In genomic region chr10:110225441-110225755, GRCh38 we compare ENCODE assay signal across 8 cellular contexts. TPM values are rescaled to one million over a fixed set of nuclear protein-coding genes. Genes with fewer than 3 reads are reported as not detected.
DNase-seq lines count a peak whose midpoint lies in the region; ATAC-seq and TF ChIP-seq lines count a peak whose summit lies in the region.

No MANE protein-coding gene starts in this region.

- peak; percentile 93 for DNase-seq in ELF-1 (ENCODE audit: low read depth, low spot score)
- DNase-seq in HCT116 (ENCODE audit: low read depth, low spot score) = no peak
- no peak for DNase-seq in NCI-H2196 (lab: John Stamatoyannopoulos, UW; ENCODE audit: unreplicated experiment)
- no peak for DNase-seq in NCI-H2171 (lab: John Stamatoyannopoulos, UW)

- H3K4me3 ChIP-seq in HCT116 (replicated peaks in 1 of 2; ENCODE audit: low read depth in 1 of 2, low read length in 2 of 2) (peak overlapping the region; percentile 41 to 63), WI38 (ENCODE audit: low read depth, low read length) (peak overlapping the region; percentile 70), iPS-18a (ENCODE audit: low read length) (peak overlapping the region; percentile 55), thymus (ENCODE audit: low read length) (peak overlapping the region; percentile 88)

- WGBS in thymus = 6% methylated on average over 8 of the region's 8 CpGs

- H2AFZ ChIP-seq in HCT116 (ENCODE audit: low read depth, low read length, poor library complexity, severe bottlenecking) = peak overlapping the region; percentile 94

- BruUV-seq in HCT116 (replicated peaks; lab: Mats Ljungman, UMichigan) = no TSS peak

- H4K20me1 ChIP-seq in HCT116 (ENCODE audit: insufficient read depth) = no peaks in the 10 kb centered on the region

- CTCF ChIA-PET in HCT116 (lab: Charles Lee) = interaction anchor here (1.6 to 4.3 kb wide), 4 partner anchors 11 to 341 kb away, joined by 4 to 39 read pairs (median 22); no protein-coding TSS in a partner anchor

- H3K9me3 ChIP-seq in HCT116 (ENCODE audit: control insufficient read depth in 1 of 2, insufficient read depth in 1 of 2, low read depth in 1 of 2, low read length in 2 of 2) = no peaks in the 10 kb centered on the region
- no peaks in the 10 kb centered on the region for H3K9me3 ChIP-seq in iPS-18a (ENCODE audit: control insufficient read depth, low read depth, low read length)
- H3K9me3 ChIP-seq in thymus (ENCODE audit: control insufficient read depth) = no peaks in the 10 kb centered on the region

- no peaks in the 10 kb centered on the region for H3K9me2 ChIP-seq in HCT116 (ENCODE audit: insufficient read depth)

- no peaks in the 10 kb centered on the region for H3K79me2 ChIP-seq in HCT116 (ENCODE audit: insufficient read depth, low read length)

- intact Hi-C loops in HCT116 (cut with micrococcal nuclease) = loop anchor here (1.0 to 10.0 kb wide), 5 partner anchors 14 to 301 kb away; partner anchors contain the start of genes MXI1 and XPNPEP1

- peak overlapping the region; percentile 93 for H3K27ac ChIP-seq in HCT116 (ENCODE audit: low read depth, low read length)
- no peak overlapping the region for H3K27ac ChIP-seq in iPS-18a (ENCODE audit: low read length)
- H3K27ac ChIP-seq in thymus (ENCODE audit: low read depth) = no peak overlapping the region

- H3K9ac ChIP-seq in HCT116 (ENCODE audit: low read length) (peak overlapping the region; percentile 48), iPS-18a (ENCODE audit: low read length) (peak overlapping the region; percentile 27)

- H3K27me3 ChIP-seq in HCT116 (ENCODE audit: insufficient read depth, low read length) (no peaks in the 10 kb centered on the region), iPS-18a (ENCODE audit: control insufficient read depth, insufficient read depth, low read length) (peaks cover 46% of the 10 kb centered on the region), thymus (ENCODE audit: control insufficient read depth, insufficient read depth) (no peaks in the 10 kb centered on the region)

- RAD21 ChIA-PET in HCT116 (lab: Charles Lee; ENCODE audit: low non-redundant PET in 1 of 2, low total read pairs in 2 of 2, uncharacterized antibody in 2 of 2, unreplicated experiment in 2 of 2) = interaction anchor here in 1 of 2 experiments (1.9 kb wide), 1 partner anchor 341 kb away, joined by 5 read pairs; no protein-coding TSS in a partner anchor

- POLR2A ChIA-PET in HCT116 (lab: Charles Lee) = interaction anchor here (0.5 to 1.5 kb wide), 2 partner anchors 17 to 294 kb away, joined by 3 to 5 read pairs; no protein-coding TSS in a partner anchor

- TF ChIP-seq RAD21 in HCT116 (IDR thresholded peaks at IDR 0.05; ENCODE audit: low read depth) = no peak

- peaks cover 24 to 36% of the 10 kb centered on the region in 2 experiments for H3K4me1 ChIP-seq in HCT116 (ENCODE audit: control insufficient read depth in 1 of 2, insufficient read depth in 2 of 2, low read length in 2 of 2)
- peaks cover 20% of the 10 kb centered on the region for H3K4me1 ChIP-seq in iPS-18a (ENCODE audit: control insufficient read depth, low read depth, low read length)
- H3K4me1 ChIP-seq in thymus (ENCODE audit: control insufficient read depth, insufficient read depth, low read length) = peaks cover 15% of the 10 kb centered on the region

- peaks cover 0 to 12% of the 10 kb centered on the region in 2 experiments; a peak in 2 of 4 replicates for H3K36me3 ChIP-seq in HCT116 (ENCODE audit: control insufficient read depth in 1 of 2, insufficient read depth in 2 of 2, low read length in 2 of 2)
- no peaks in the 10 kb centered on the region for H3K36me3 ChIP-seq in iPS-18a (ENCODE audit: control insufficient read depth, low read depth, low read length)
- H3K36me3 ChIP-seq in thymus (ENCODE audit: control insufficient read depth, insufficient read depth) = peaks cover 3% of the 10 kb centered on the region

- no peak for TF ChIP-seq POLR2A in HCT116 (IDR thresholded peaks at IDR 0.05; ENCODE audit: borderline replicate concordance, extremely low read depth, insufficient read depth, insufficient read length)

- TF ChIP-seq CTCF in HCT116 (IDR thresholded peaks at IDR 0.05 in 2 of 3, conservative IDR thresholded peaks at IDR 0.05 in 1 of 3; ENCODE audit: borderline replicate concordance in 1 of 3, insufficient read depth in 1 of 3, low read depth in 2 of 3, low read length in 2 of 3) (no peak), WI38 (IDR thresholded peaks at IDR 0.05; ENCODE audit: low read depth, low read length) (no peak)

- H3K4me2 ChIP-seq in HCT116 (ENCODE audit: low read length) = peak overlapping the region; percentile 97

- ATAC-seq in HCT116 (no peak), GM21381 (IDR thresholded peaks at IDR 0.05; ENCODE audit: unreplicated experiment) (no peak)

TF ChIP-seq in HCT116, 20 proteins besides CTCF, POLR2A, EP300 and RAD21:
- no peak for TF ChIP-seq FOSL1 (IDR thresholded peaks at IDR 0.05; ENCODE audit: low read depth)
- no peak for TF ChIP-seq EZH2 (IDR thresholded peaks at IDR 0.05)
- TF ChIP-seq YY1 (IDR thresholded peaks at IDR 0.05; ENCODE audit: extremely low read depth, insufficient replicate concordance, low read depth, low read length) = no peak
- TF ChIP-seq, protein P1, sequence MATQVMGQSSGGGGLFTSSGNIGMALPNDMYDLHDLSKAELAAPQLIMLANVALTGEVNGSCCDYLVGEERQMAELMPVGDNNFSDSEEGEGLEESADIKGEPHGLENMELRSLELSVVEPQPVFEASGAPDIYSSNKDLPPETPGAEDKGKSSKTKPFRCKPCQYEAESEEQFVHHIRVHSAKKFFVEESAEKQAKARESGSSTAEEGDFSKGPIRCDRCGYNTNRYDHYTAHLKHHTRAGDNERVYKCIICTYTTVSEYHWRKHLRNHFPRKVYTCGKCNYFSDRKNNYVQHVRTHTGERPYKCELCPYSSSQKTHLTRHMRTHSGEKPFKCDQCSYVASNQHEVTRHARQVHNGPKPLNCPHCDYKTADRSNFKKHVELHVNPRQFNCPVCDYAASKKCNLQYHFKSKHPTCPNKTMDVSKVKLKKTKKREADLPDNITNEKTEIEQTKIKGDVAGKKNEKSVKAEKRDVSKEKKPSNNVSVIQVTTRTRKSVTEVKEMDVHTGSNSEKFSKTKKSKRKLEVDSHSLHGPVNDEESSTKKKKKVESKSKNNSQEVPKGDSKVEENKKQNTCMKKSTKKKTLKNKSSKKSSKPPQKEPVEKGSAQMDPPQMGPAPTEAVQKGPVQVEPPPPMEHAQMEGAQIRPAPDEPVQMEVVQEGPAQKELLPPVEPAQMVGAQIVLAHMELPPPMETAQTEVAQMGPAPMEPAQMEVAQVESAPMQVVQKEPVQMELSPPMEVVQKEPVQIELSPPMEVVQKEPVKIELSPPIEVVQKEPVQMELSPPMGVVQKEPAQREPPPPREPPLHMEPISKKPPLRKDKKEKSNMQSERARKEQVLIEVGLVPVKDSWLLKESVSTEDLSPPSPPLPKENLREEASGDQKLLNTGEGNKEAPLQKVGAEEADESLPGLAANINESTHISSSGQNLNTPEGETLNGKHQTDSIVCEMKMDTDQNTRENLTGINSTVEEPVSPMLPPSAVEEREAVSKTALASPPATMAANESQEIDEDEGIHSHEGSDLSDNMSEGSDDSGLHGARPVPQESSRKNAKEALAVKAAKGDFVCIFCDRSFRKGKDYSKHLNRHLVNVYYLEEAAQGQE (IDR thresholded peaks at IDR 0.05; ENCODE audit: low read depth) = no peak
- TF ChIP-seq MAX (IDR thresholded peaks at IDR 0.05) = no peak
- TF ChIP-seq, protein P2, sequence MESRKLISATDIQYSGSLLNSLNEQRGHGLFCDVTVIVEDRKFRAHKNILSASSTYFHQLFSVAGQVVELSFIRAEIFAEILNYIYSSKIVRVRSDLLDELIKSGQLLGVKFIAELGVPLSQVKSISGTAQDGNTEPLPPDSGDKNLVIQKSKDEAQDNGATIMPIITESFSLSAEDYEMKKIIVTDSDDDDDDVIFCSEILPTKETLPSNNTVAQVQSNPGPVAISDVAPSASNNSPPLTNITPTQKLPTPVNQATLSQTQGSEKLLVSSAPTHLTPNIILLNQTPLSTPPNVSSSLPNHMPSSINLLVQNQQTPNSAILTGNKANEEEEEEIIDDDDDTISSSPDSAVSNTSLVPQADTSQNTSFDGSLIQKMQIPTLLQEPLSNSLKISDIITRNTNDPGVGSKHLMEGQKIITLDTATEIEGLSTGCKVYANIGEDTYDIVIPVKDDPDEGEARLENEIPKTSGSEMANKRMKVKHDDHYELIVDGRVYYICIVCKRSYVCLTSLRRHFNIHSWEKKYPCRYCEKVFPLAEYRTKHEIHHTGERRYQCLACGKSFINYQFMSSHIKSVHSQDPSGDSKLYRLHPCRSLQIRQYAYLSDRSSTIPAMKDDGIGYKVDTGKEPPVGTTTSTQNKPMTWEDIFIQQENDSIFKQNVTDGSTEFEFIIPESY (IDR thresholded peaks at IDR 0.05; ENCODE audit: extremely low read depth, insufficient replicate concordance, low read length) = no peak
- TF ChIP-seq ZFX (IDR thresholded peaks at IDR 0.05) = no peak
- TF ChIP-seq ELF1 (IDR thresholded peaks at IDR 0.05; ENCODE audit: borderline replicate concordance, low read depth) = no peak
- TF ChIP-seq CBX3 (IDR thresholded peaks at IDR 0.05; ENCODE audit: low read depth) = no peak
- no peak for TF ChIP-seq SP1 (IDR thresholded peaks at IDR 0.05; ENCODE audit: low read depth)
- no peak for TF ChIP-seq JUND (IDR thresholded peaks at IDR 0.05)
- no peak for TF ChIP-seq EGR1 (IDR thresholded peaks at IDR 0.05; ENCODE audit: low read depth)
- TF ChIP-seq EZH2phosphoT487 (IDR thresholded peaks at IDR 0.05; ENCODE audit: borderline replicate concordance) = no peak

RNA-seq across cellular contexts. Expression of gene MXI1, which starts 18.0 kb away (rescaled TPM):
- 57.0 TPM for total RNA-seq in HCT116 (2021; ENCODE audit: unreplicated experiment)
- 69.8 and 71.3 TPM in 2 replicates for polyA plus RNA-seq in HCT116 (2012)
- polyA plus RNA-seq in thymus = 44.1 TPM
